14 cellular contexts compared by ENCODE assay signal in the genomic region with DNA sequence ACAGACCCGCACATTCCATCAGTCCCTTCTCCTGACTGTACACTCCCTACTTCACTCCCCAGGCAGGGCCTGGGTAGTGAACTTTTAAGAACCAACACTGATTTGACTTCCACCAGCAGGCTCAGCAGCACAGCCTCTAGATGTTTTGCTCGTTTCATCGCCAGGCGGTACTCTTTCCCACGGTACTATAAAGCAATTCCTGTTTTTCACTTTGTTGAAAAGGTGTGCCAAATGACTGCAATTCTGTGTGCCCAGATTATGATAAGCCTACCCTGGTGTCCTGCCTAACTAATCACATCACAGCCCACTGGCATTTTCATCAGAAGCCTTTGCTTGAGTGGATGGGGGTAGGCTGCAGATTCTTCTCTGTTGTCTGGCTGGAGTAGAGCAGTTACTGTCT.
"Had no signal": no experiment of that assay in that cellular context is flagged by ENCODE, and none has a peak within 500 bp of the region (broad histone marks: within the 10 kb centered on the region; RNA-seq: fewer than 3 reads in every experiment).

No MANE protein-coding gene starts in this region.

- H3K27ac ChIP-seq: ascending aorta, cardiac muscle cell, thoracic aorta, VCaP had no signal

- H3K4me2 ChIP-seq: SK-N-SH had no signal

- H3K4me3 ChIP-seq: ascending aorta, cardiac muscle cell, right atrium auricular region, thoracic aorta had no signal

- H3K9ac ChIP-seq: SK-N-SH had no signal

- DNase-seq: activated CD4-positive, alpha-beta T cell treated with anti-CD3 and anti-CD28 coated beads, Interleukin-2, amount 50 U/mL, for 48 hours; activated naive CD4-positive, alpha-beta T cell treated with Interleukin-2 at 50 U/mL for 16 hours; activated naive CD8-positive, alpha-beta T cell treated with anti-CD3 and anti-CD28 coated beads, Interleukin-2, amount 50 U/mL, for 24 hours; kidney glomerular epithelial cell; naive thymus-derived CD4-positive, alpha-beta T cell; posterior cingulate gyrus; SK-N-SH; stimulated activated CD4-positive, alpha-beta T cell treated with anti-CD3 and anti-CD28 coated beads, Interleukin-1b, Interleukin-23, amount 100 ng/mL, for 48 hours; stimulated activated naive CD8-positive, alpha-beta T cell treated with anti-CD3 and anti-CD28 coated beads, Interleukin-15, amount 100 ng/mL, for 72 hours had no signal

- H3K36me3 ChIP-seq: ascending aorta, cardiac muscle cell, right atrium auricular region, thoracic aorta had no signal

- H3K27me3 ChIP-seq: ascending aorta, cardiac muscle cell, right atrium auricular region had no signal

- H3K9me3 ChIP-seq: ascending aorta, right atrium auricular region, SK-N-SH, thoracic aorta had no signal
